ENCODE assay signal across 9 cellular contexts in the genomic region with DNA sequence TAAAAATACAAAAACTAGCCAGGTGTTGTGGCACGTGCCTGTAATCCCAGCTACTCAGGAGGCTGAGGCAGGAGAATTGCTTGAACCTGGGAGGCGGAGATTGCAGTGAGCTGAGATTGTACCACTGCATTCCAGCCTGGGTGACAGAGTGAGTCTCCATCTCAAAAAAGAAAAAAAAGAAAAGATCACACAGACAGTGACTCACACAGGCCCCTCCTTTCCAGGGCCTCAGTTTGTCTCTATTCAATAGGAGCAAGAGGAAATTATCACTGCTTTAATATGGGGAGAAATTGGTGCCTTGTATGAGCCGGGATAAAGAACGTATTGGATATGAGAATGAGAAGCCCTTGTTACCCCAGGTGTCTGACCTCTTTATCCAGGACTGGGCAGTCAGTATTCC. TPM values are rescaled to one million over a fixed set of nuclear protein-coding genes. Genes with fewer than 3 reads are reported as not detected.
"Had no signal": no experiment of that assay in that cellular context is flagged by ENCODE, and none has a peak within 500 bp of the region (broad histone marks: within the 10 kb centered on the region; RNA-seq: fewer than 3 reads in every experiment).

No MANE protein-coding gene starts in this region.

RNA-seq across cellular contexts. Expression of a gene that starts 6.4 kb away (rescaled TPM):
- total RNA-seq: OCI-LY7, T-helper 17 cell had no signal

RNA-seq across cellular contexts. Expression of a gene that starts 22.0 kb away (rescaled TPM):
- total RNA-seq: ascending aorta had no signal

RNA-seq across cellular contexts. Expression of a gene that starts 22.1 kb away (rescaled TPM):
- total RNA-seq: activated CD4-positive, alpha-beta memory T cell treated with anti-CD3 and anti-CD28 coated beads for 36 hours; activated CD4-positive, alpha-beta T cell treated with anti-CD3 and anti-CD28 coated beads, Interleukin-2, amount 10 ng/mL, durations not matched to agents 7 days and 5 days; activated naive CD4-positive, alpha-beta T cell treated with anti-CD3 and anti-CD28 coated beads, Interleukin-2, amount 50 U/mL, for 72 hours; activated T-cell treated with anti-CD3 and anti-CD28 coated beads, Interleukin-2, amount 50 U/mL, for 4 hours; ascending aorta; chondrocyte; OCI-LY7; RPMI7951; T-helper 17 cell had no signal

RNA-seq across cellular contexts. Expression of a gene that starts 54.5 kb away (rescaled TPM):
- total RNA-seq: activated CD4-positive, alpha-beta memory T cell treated with anti-CD3 and anti-CD28 coated beads for 36 hours; activated T-cell treated with anti-CD3 and anti-CD28 coated beads, Interleukin-2, amount 50 U/mL, for 4 hours; ascending aorta; chondrocyte; RPMI7951; T-helper 17 cell had no signal
